ENCODE assay signal across 13 cellular contexts in genomic region chr2:239164281-239164871, GRCh38.
DNase-seq lines count a peak whose midpoint lies in the region; ATAC-seq and TF ChIP-seq lines count a peak whose summit lies in the region.
"Had no signal": no experiment of that assay in that cellular context is flagged by ENCODE, and none has a peak within 500 bp of the region (broad histone marks: within the 10 kb centered on the region; RNA-seq: fewer than 3 reads in every experiment).

No MANE protein-coding gene starts in this region.

- CTCF ChIA-PET in activated naive CD4-positive, alpha-beta T cell treated with anti-CD3 and anti-CD28 coated beads, Interleukin-2, amount 10 ng/mL, durations not matched to agents 7 days and 5 days (lab: Charles Lee): no interaction called here

- TF ChIP-seq CTCF in right atrium auricular region (IDR thresholded peaks at IDR 0.05): no peak
- TF ChIP-seq CTCF in lower lobe of right lung (IDR thresholded peaks at IDR 0.05): no peak
- TF ChIP-seq CTCF in upper lobe of right lung (IDR thresholded peaks at IDR 0.05): no peak

- peaks cover 77% of the 10 kb centered on the region for H3K36me3 Mint-ChIP-seq in activated naive CD4-positive, alpha-beta T cell treated with anti-CD3 and anti-CD28 coated beads, Interleukin-2, amount 10 ng/mL, durations not matched to agents 7 days and 5 days

- peak; percentile 12 for DNase-seq in left cardiac atrium
- no peak for DNase-seq in right atrium auricular region (ENCODE audit: low spot score)
- peak; percentile 54 for DNase-seq in activated naive CD4-positive, alpha-beta T cell treated with anti-CD3 and anti-CD28 coated beads, Interleukin-2, amount 10 ng/mL, durations not matched to agents 7 days and 5 days
- peak; percentile 51 for DNase-seq in lower lobe of right lung
- peak; percentile 69 for DNase-seq in upper lobe of right lung
- no peak for DNase-seq in cerebellar nuclear complex (lab: John Stamatoyannopoulos, UW)
- DNase-seq in NCI-H82 (lab: John Stamatoyannopoulos, UW): no peak
- DNase-seq: NCI-H1436, PC-3 had no signal

- intact Hi-C loops in left cardiac atrium (cut with DNase I) (no loop called here), lower lobe of right lung (cut with DNase I) (no loop called here), upper lobe of right lung (cut with DNase I) (no loop called here)

- H3K27ac Mint-ChIP-seq in activated naive CD4-positive, alpha-beta T cell treated with anti-CD3 and anti-CD28 coated beads, Interleukin-2, amount 10 ng/mL, durations not matched to agents 7 days and 5 days: peak overlapping the region; percentile 83
- H3K27ac Mint-ChIP-seq: B cell had no signal

- H3K27me3 Mint-ChIP-seq in activated naive CD4-positive, alpha-beta T cell treated with anti-CD3 and anti-CD28 coated beads, Interleukin-2, amount 10 ng/mL, durations not matched to agents 7 days and 5 days: no peaks in the 10 kb centered on the region
- H3K27me3 Mint-ChIP-seq: B cell had no signal

- H3K4me3 Mint-ChIP-seq in activated naive CD4-positive, alpha-beta T cell treated with anti-CD3 and anti-CD28 coated beads, Interleukin-2, amount 10 ng/mL, durations not matched to agents 7 days and 5 days: peak overlapping the region; percentile 15
- H3K4me3 Mint-ChIP-seq: B cell had no signal

- H3K27ac ChIP-seq in right atrium auricular region (no peak overlapping the region), lower lobe of right lung (peak overlapping the region; percentile 3), upper lobe of right lung (no peak overlapping the region)
- H3K27ac ChIP-seq: esophagus muscularis mucosa, parathyroid adenoma had no signal

- H3K4me1 Mint-ChIP-seq in activated naive CD4-positive, alpha-beta T cell treated with anti-CD3 and anti-CD28 coated beads, Interleukin-2, amount 10 ng/mL, durations not matched to agents 7 days and 5 days: peaks cover 22% of the 10 kb centered on the region
- H3K4me1 Mint-ChIP-seq: B cell had no signal

- H3K9me3 ChIP-seq in right atrium auricular region (no peaks in the 10 kb centered on the region), lower lobe of right lung (no peaks in the 10 kb centered on the region), upper lobe of right lung (no peaks in the 10 kb centered on the region)
- H3K9me3 ChIP-seq: esophagus muscularis mucosa had no signal

- H3K36me3 ChIP-seq in right atrium auricular region (peaks cover 22% of the 10 kb centered on the region), lower lobe of right lung (peaks cover 52% of the 10 kb centered on the region), upper lobe of right lung (peaks cover 42% of the 10 kb centered on the region)

- ATAC-seq in left cardiac atrium (no peak), lower lobe of right lung (peak; percentile 91 to 95), upper lobe of right lung (peak; percentile 87), HG02623 (IDR thresholded peaks at IDR 0.05; ENCODE audit: unreplicated experiment) (no peak)
- ATAC-seq: PC-3 had no signal

- peaks cover 3% of the 10 kb centered on the region for H3K9me3 Mint-ChIP-seq in activated naive CD4-positive, alpha-beta T cell treated with anti-CD3 and anti-CD28 coated beads, Interleukin-2, amount 10 ng/mL, durations not matched to agents 7 days and 5 days

- H3K4me1 ChIP-seq in right atrium auricular region: peaks cover 0 to 11% of the 10 kb centered on the region in 2 donors
- peaks cover 15% of the 10 kb centered on the region for H3K4me1 ChIP-seq in lower lobe of right lung
- peaks cover 14% of the 10 kb centered on the region for H3K4me1 ChIP-seq in upper lobe of right lung
- H3K4me1 ChIP-seq: parathyroid adenoma had no signal

- H3K4me3 ChIP-seq in right atrium auricular region (no peak overlapping the region), lower lobe of right lung (no peak overlapping the region), upper lobe of right lung (no peak overlapping the region)
- H3K4me3 ChIP-seq: esophagus muscularis mucosa had no signal

- no peaks in the 10 kb centered on the region for H3K27me3 ChIP-seq in right atrium auricular region
- H3K27me3 ChIP-seq in lower lobe of right lung (ENCODE audit: low read depth): no peaks in the 10 kb centered on the region
- H3K27me3 ChIP-seq in upper lobe of right lung: no peaks in the 10 kb centered on the region
- H3K27me3 ChIP-seq: esophagus muscularis mucosa had no signal

Comparison
In these comparisons a context has a peak if more than half of its experiments do, and no peak if none do; other contexts are left out.
1. DNase-seq: peak in left cardiac atrium (single experiment), activated naive CD4-positive, alpha-beta T cell treated with anti-CD3 and anti-CD28 coated beads, Interleukin-2, amount 10 ng/mL, durations not matched to agents 7 days and 5 days (single experiment), lower lobe of right lung (single experiment) and upper lobe of right lung (single experiment); none in right atrium auricular region (single experiment), cerebellar nuclear complex (0 of 2) and NCI-H82 (single experiment).
2. ATAC-seq: peak in lower lobe of right lung (2 of 2) and upper lobe of right lung (single experiment); none in left cardiac atrium (0 of 2) and HG02623 (single experiment).